Comparison of ENCODE assay signal across 24 cellular contexts in the genomic region with DNA sequence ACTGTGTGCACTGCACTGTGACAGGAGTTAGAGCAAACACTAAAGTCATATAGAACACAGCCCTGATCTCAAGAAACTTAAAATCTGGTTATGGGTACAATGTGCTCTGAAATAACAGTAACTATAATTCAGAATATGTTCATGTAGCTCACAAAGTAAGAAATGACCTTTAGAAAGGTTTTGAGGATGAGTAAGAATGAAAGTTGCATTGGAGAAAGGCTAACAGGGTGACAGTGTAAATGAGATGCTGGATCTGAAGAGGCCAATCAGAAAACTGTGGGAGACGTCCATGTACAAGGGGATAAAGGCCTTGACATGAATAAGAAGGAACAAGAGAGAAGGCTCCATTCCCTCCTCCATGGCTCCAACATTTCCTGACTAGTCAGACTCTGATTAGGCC.
DNase-seq lines count a peak whose midpoint lies in the region; ATAC-seq and TF ChIP-seq lines count a peak whose summit lies in the region.
"Had no signal": no experiment of that assay in that cellular context is flagged by ENCODE, and none has a peak within 500 bp of the region (broad histone marks: within the 10 kb centered on the region; RNA-seq: fewer than 3 reads in every experiment).

No MANE protein-coding gene starts in this region.

- H3K27ac Mint-ChIP-seq in osteocyte (ENCODE audit: unreplicated experiment), result no peak overlapping the region
- H3K27ac Mint-ChIP-seq: activated T-helper 2 cell treated with anti-CD3 and anti-CD28 coated beads, Interferon-gamma antibody, Interleukin-2, Interleukin-4, amounts not matched to agents 10 μg/mL and 5 μg/mL and 100 μg/mL, durations not matched to agents 14 hours and 24 hours and 36 hours; CD8-positive, alpha-beta T cell; memory B cell; naive B cell; stimulated activated memory B cell treated with anti-CD40 and anti-IgM and Interleukin-4, amounts not matched to agents 10 μg/mL and 1 μg/mL and 100 μg/mL, for 72 hours had no signal

- ATAC-seq in GM18867 (IDR thresholded peaks at IDR 0.05; ENCODE audit: unreplicated experiment) (peak; percentile 40), GM21717 (IDR thresholded peaks at IDR 0.05; ENCODE audit: unreplicated experiment) (peak; percentile 49), HG03095 (IDR thresholded peaks at IDR 0.05; ENCODE audit: unreplicated experiment) (peak; percentile 45)
- ATAC-seq: CD8-positive, alpha-beta T cell; foreskin keratinocyte; stimulated activated memory B cell treated with anti-CD40 and anti-IgM and Interleukin-4, amounts not matched to agents 10 μg/mL and 1 μg/mL and 100 μg/mL, for 72 hours had no signal

- H3K27ac ChIP-seq in dorsolateral prefrontal cortex (peak overlapping the region in 39 of 59 donors; percentile 6 to 74 (median 49)), right atrium auricular region (no peak overlapping the region)
- H3K27ac ChIP-seq: cardiac muscle cell, foreskin keratinocyte, tibial nerve had no signal

- no peaks in the 10 kb centered on the region for H3K9me3 Mint-ChIP-seq in osteocyte (ENCODE audit: unreplicated experiment)
- H3K9me3 Mint-ChIP-seq: activated T-helper 2 cell treated with anti-CD3 and anti-CD28 coated beads, Interferon-gamma antibody, Interleukin-2, Interleukin-4, amounts not matched to agents 10 μg/mL and 5 μg/mL and 100 μg/mL, durations not matched to agents 14 hours and 24 hours and 36 hours; CD8-positive, alpha-beta T cell; memory B cell; stimulated activated memory B cell treated with anti-CD40 and anti-IgM and Interleukin-4, amounts not matched to agents 10 μg/mL and 1 μg/mL and 100 μg/mL, for 72 hours had no signal

- DNase-seq in dorsolateral prefrontal cortex, result no peak
- DNase-seq in A172 (ENCODE audit: low spot score), result no peak
- no peak for DNase-seq in NCI-H2029 (lab: John Stamatoyannopoulos, UW)
- no peak for DNase-seq in osteocyte (ENCODE audit: extremely low spot score, unreplicated experiment)
- DNase-seq in right atrium auricular region (ENCODE audit: low spot score), result no peak
- DNase-seq: activated CD4-positive, alpha-beta T cell treated with anti-CD3 and anti-CD28 coated beads for 4 hours; CD8-positive, alpha-beta T cell; DMS79; foreskin keratinocyte; GOT3; naive B cell; NCI-H1436; NCI-H2171 treated with DMSO at 0.1 percent for 48 hours; NCI-H748 treated with DMSO at 0.1 percent for 48 hours; OCI-M1; Right ventricle myocardium superior had no signal

- intact Hi-C loops in dorsolateral prefrontal cortex (cut with DNase I), result no loop called here

- no peaks in the 10 kb centered on the region for H3K27me3 ChIP-seq in dorsolateral prefrontal cortex
- no peaks in the 10 kb centered on the region for H3K27me3 ChIP-seq in right atrium auricular region
- H3K27me3 ChIP-seq: cardiac muscle cell, foreskin keratinocyte, tibial nerve had no signal

- H3K4me3 ChIP-seq in dorsolateral prefrontal cortex, result no peak overlapping the region
- no peak overlapping the region for H3K4me3 ChIP-seq in right atrium auricular region
- H3K4me3 ChIP-seq: cardiac muscle cell, tibial nerve had no signal

- no peaks in the 10 kb centered on the region for H3K4me1 Mint-ChIP-seq in osteocyte (ENCODE audit: unreplicated experiment)
- H3K4me1 Mint-ChIP-seq: memory B cell; naive B cell; stimulated activated memory B cell treated with anti-CD40 and anti-IgM and Interleukin-4, amounts not matched to agents 10 μg/mL and 1 μg/mL and 100 μg/mL, for 72 hours had no signal

- H3K36me3 Mint-ChIP-seq in osteocyte (ENCODE audit: unreplicated experiment), result no peaks in the 10 kb centered on the region
- H3K36me3 Mint-ChIP-seq: CD8-positive, alpha-beta T cell; memory B cell; naive B cell; stimulated activated memory B cell treated with anti-CD40 and anti-IgM and Interleukin-4, amounts not matched to agents 10 μg/mL and 1 μg/mL and 100 μg/mL, for 72 hours had no signal

- no peaks in the 10 kb centered on the region for H3K9me3 ChIP-seq in right atrium auricular region
- H3K9me3 ChIP-seq: tibial nerve had no signal

- TF ChIP-seq CTCF in dorsolateral prefrontal cortex (IDR thresholded peaks at IDR 0.05 in 54 of 56, conservative IDR thresholded peaks at IDR 0.05 in 2 of 56; ENCODE audit: low read depth in 1 of 56, partially characterized antibody in 56 of 56), result no peak
- TF ChIP-seq CTCF in osteocyte (IDR thresholded peaks at IDR 0.05), result no peak
- no peak for TF ChIP-seq CTCF in right atrium auricular region (IDR thresholded peaks at IDR 0.05)

- H3K27me3 Mint-ChIP-seq in osteocyte (ENCODE audit: unreplicated experiment), result no peaks in the 10 kb centered on the region
- H3K27me3 Mint-ChIP-seq: memory B cell; naive B cell; stimulated activated memory B cell treated with anti-CD40 and anti-IgM and Interleukin-4, amounts not matched to agents 10 μg/mL and 1 μg/mL and 100 μg/mL, for 72 hours had no signal

- no peaks in the 10 kb centered on the region for H3K4me1 ChIP-seq in right atrium auricular region
- H3K4me1 ChIP-seq: foreskin keratinocyte, tibial nerve had no signal

- H3K4me3 Mint-ChIP-seq in osteocyte (ENCODE audit: unreplicated experiment), result no peak overlapping the region
- H3K4me3 Mint-ChIP-seq: CD8-positive, alpha-beta T cell; memory B cell; naive B cell; stimulated activated memory B cell treated with anti-CD40 and anti-IgM and Interleukin-4, amounts not matched to agents 10 μg/mL and 1 μg/mL and 100 μg/mL, for 72 hours had no signal

- no peaks in the 10 kb centered on the region for H3K36me3 ChIP-seq in right atrium auricular region
- H3K36me3 ChIP-seq: cardiac muscle cell, tibial nerve had no signal

Comparison
In these comparisons a context has a peak if more than half of its experiments do, and no peak if none do; other contexts are left out.
1. H3K27ac ChIP-seq: peak in dorsolateral prefrontal cortex (39 of 59); none in right atrium auricular region (0 of 2).
2. Peak in every context shown above with its lines, with median percentiles within 50 percentile points of each other: ATAC-seq.